In genomic region chr2:230219419-230220331, GRCh38 we compare ENCODE assay signal across 8 cellular contexts. TPM values are rescaled to one million over a fixed set of nuclear protein-coding genes. Genes with fewer than 3 reads are reported as not detected.
DNase-seq lines count a peak whose midpoint lies in the region; ATAC-seq, FAIRE-seq and TF ChIP-seq lines count a peak whose summit lies in the region.

TSS of gene SP110 (minus strand) at chr2:230219984. CDS start at chr2:230216927, 3,057 bp downstream.

- H3K27me3 ChIP-seq in right atrium auricular region, result no peaks in the 10 kb centered on the region

- H3K27ac Mint-ChIP-seq in Calu3 (ENCODE audit: unreplicated experiment), result peak within 1 kb of the TSS; percentile 92
- H3K27ac Mint-ChIP-seq in T-cell, result peak within 1 kb of the TSS; percentile 97 to 99

- ATAC-seq in GM21367 (IDR thresholded peaks at IDR 0.05; ENCODE audit: unreplicated experiment), result peak; percentile 68
- peak; percentile 92 to 96 (median 94) for ATAC-seq in T-cell (replicated peaks in 1 of 4)

- H3K27ac ChIP-seq in right atrium auricular region, result peak within 1 kb of the TSS; percentile 75

- H3K9me3 Mint-ChIP-seq in Calu3 (ENCODE audit: low read depth, unreplicated experiment) (no peaks in the 10 kb centered on the region), T-cell (no peaks in the 10 kb centered on the region)

- peaks cover 13% of the 10 kb centered on the region for H3K36me3 ChIP-seq in right atrium auricular region

- peak within 1 kb of the TSS; percentile 61 to 65 for H3K4me3 ChIP-seq in right atrium auricular region

- no peaks in the 10 kb centered on the region for H3K9me3 ChIP-seq in right atrium auricular region

- H3K4me1 Mint-ChIP-seq in Calu3 (ENCODE audit: low read depth, unreplicated experiment) (peaks cover 36% of the 10 kb centered on the region), T-cell (peaks cover 55 to 77% (median 76%) of the 10 kb centered on the region in 3 donors)

- H3K4me3 Mint-ChIP-seq in Calu3 (ENCODE audit: low read depth, unreplicated experiment), result peak within 1 kb of the TSS; percentile 92
- H3K4me3 Mint-ChIP-seq in T-cell, result peak within 1 kb of the TSS; percentile 94 to 99 (median 98)

- POLR2A ChIA-PET in T-cell (lab: Charles Lee), result interaction anchor here (0.6 kb wide), 2 partner anchors 221 to 884 kb away, joined by 3 read pairs; no protein-coding TSS in a partner anchor

- no peaks in the 10 kb centered on the region for H3K27me3 Mint-ChIP-seq in Calu3 (ENCODE audit: unreplicated experiment)
- no peaks in the 10 kb centered on the region for H3K27me3 Mint-ChIP-seq in T-cell

- peaks cover 16% of the 10 kb centered on the region for H3K36me3 Mint-ChIP-seq in Calu3 (ENCODE audit: insufficient read depth, unreplicated experiment)
- peaks cover 26% of the 10 kb centered on the region for H3K36me3 Mint-ChIP-seq in T-cell

- CTCF ChIA-PET in Calu3 (lab: Charles Lee) (interaction anchor here (1.0 to 1.5 kb wide), 3 partner anchors 10 to 158 kb away, joined by 3 to 6 read pairs (median 4); no protein-coding TSS in a partner anchor), T-cell (lab: Charles Lee) (interaction anchor here in 1 of 2 donors (0.7 to 1.7 kb wide), 5 partner anchors 9 to 579 kb away, joined by 3 to 6 read pairs (median 3); no protein-coding TSS in a partner anchor)

- intact Hi-C loops in Calu3 (cut with micrococcal nuclease; ENCODE audit: unreplicated experiment), result loop anchor here (5.0 kb wide), 1 partner anchor 393 kb away; no protein-coding TSS in a partner anchor

- FAIRE-seq in HTR-8/SVneo (lab: Jason Lieb, UNC) (no peak), urothelium cell line (lab: Jason Lieb, UNC) (no peak)

- TSS peak; percentile 49 for BruUV-seq in Calu3 (replicated peaks; lab: Mats Ljungman, UMichigan)

- TF ChIP-seq CTCF in Calu3 (IDR thresholded peaks at IDR 0.05; ENCODE audit: unreplicated experiment) (no peak), right atrium auricular region (IDR thresholded peaks at IDR 0.05) (no peak)

- H3K4me1 ChIP-seq in right atrium auricular region, result peaks cover 0 to 25% of the 10 kb centered on the region in 2 donors

- peak; percentile 86 for DNase-seq in Calu3
- DNase-seq in HTR-8/SVneo (ENCODE audit: insufficient read length, low spot score), result peak; percentile 78
- DNase-seq in T-cell, result peak; percentile 58 to 83 (median 71)
- peak; percentile 79 for DNase-seq in amniotic stem cell (lab: John Stamatoyannopoulos, UW)
- peak; percentile 84 for DNase-seq in right atrium auricular region (ENCODE audit: low spot score)
- peak; percentile 24 for DNase-seq in pulmonary artery endothelial cell (ENCODE audit: low read depth, low spot score)
- peak; percentile 83 for DNase-seq in urothelium cell line (ENCODE audit: low spot score)

RNA-seq across cellular contexts. Expression of gene SP110, which starts in this region (rescaled TPM):
- total RNA-seq in Calu3 (2022) (56.7 and 107 TPM in 2 replicates), T-cell (100 to 1,000 TPM in 4 of 5 donors, 10 to 100 TPM in 1; 95.4 to 136 (median 111) TPM), right atrium auricular region (10 to 100 TPM in 1 of 2 donors, 1 to 10 TPM in 1; 7.5 to 10.3 TPM), pulmonary artery endothelial cell (5.4 and 9.0 TPM in 2 replicates)

Comparison
In these comparisons a context has a peak if more than half of its experiments do, and no peak if none do; other contexts are left out.
1. Peak in every context shown above with its lines: DNase-seq, ATAC-seq, H3K4me3 ChIP-seq and H3K27ac ChIP-seq.
2. DNase-seq: peak in every context shown above with its lines; median percentile 86 in Calu3; 84 in right atrium auricular region; 83 in urothelium cell line; 79 in amniotic stem cell; 78 in HTR-8/SVneo; 71 in T-cell; 24 in pulmonary artery endothelial cell.